Comparison of ENCODE assay signal across 15 cellular contexts in the genomic region with DNA sequence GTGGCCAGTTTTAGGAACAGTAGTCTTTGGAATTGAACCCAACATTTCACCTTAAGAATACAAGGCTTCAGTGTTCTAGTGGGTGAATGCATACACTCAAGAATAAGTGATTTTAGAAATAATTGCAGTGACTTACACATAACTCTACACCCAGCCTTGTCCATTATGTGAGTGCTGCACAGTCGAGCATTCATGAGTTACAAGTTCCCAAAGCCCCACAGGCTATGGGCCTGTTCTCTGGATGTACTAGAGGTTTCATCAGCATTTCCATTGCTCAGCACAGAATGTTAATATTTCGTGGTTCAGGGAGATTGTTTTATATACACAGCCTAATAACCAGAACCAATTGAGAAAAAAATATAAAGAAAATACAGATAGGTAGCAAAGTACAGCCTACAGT. TPM values are rescaled to one million over a fixed set of nuclear protein-coding genes. Genes with fewer than 3 reads are reported as not detected.
A peak's percentile ranks its signal among the peaks of the same experiment; 100 is the strongest.
DNase-seq lines count a peak whose midpoint lies in the region; ATAC-seq and TF ChIP-seq lines count a peak whose summit lies in the region.
"Had no signal": no experiment of that assay in that cellular context is flagged by ENCODE, and none has a peak within 500 bp of the region (broad histone marks: within the 10 kb centered on the region; RNA-seq: fewer than 3 reads in every experiment).

No MANE protein-coding gene starts in this region.

- peaks cover 1% of the 10 kb centered on the region for H3K27me3 Mint-ChIP-seq in GM23338 (ENCODE audit: insufficient read depth, low read depth, poor library complexity)

- H3K4me3 Mint-ChIP-seq in GM23338 = no peak overlapping the region
- H3K4me3 Mint-ChIP-seq: CD8-positive, alpha-beta T cell had no signal

- H3K4me1 Mint-ChIP-seq in GM23338 = peaks cover 22% of the 10 kb centered on the region

- H3K36me3 ChIP-seq in GM23338 (ENCODE audit: insufficient read depth) (no peaks in the 10 kb centered on the region), SK-N-MC (ENCODE audit: insufficient read depth, low read length) (no peaks in the 10 kb centered on the region), smooth muscle cell (ENCODE audit: low read depth) (no peaks in the 10 kb centered on the region)
- H3K36me3 ChIP-seq in effector memory CD4-positive, alpha-beta T cell (ENCODE audit: control insufficient read depth, insufficient read depth, low read length) = no peaks in the 10 kb centered on the region

- no peak for DNase-seq in GM23338 (ENCODE audit: low spot score)
- peak; percentile 12 for DNase-seq in SK-N-MC (ENCODE audit: low read depth, low spot score)
- peak; percentile 39 for DNase-seq in fibroblast of the aortic adventitia (ENCODE audit: low read depth)
- DNase-seq in smooth muscle cell (lab: John Stamatoyannopoulos, UW; ENCODE audit: unreplicated experiment) = no peak
- DNase-seq in activated CD4-positive, CD25-positive, alpha-beta regulatory T cell treated with anti-CD3 and anti-CD28 coated beads, Interleukin-2, amount 50 U/mL, for 72 hours = no peak
- DNase-seq in effector memory CD4-positive, alpha-beta T cell = no peak
- DNase-seq in NCI-H1105 treated with DMSO at 0.1 percent for 48 hours (lab: John Stamatoyannopoulos, UW) = no peak
- DNase-seq: CD8-positive, alpha-beta T cell; DMS79 treated with DMSO at 0.1 percent for 48 hours; KG1; NCI-H146; NCI-H2081; NCI-H510A treated with DMSO at 0.1 percent for 48 hours; PC-9 had no signal

- H3K9ac ChIP-seq in SK-N-MC (ENCODE audit: insufficient read length) (no peak overlapping the region), smooth muscle cell (ENCODE audit: low read depth) (peak overlapping the region; percentile 28)

- no peak overlapping the region for H3K4me3 ChIP-seq in GM23338
- H3K4me3 ChIP-seq in SK-N-MC = 0 out of 2 replicates have a peak overlapping the region, but pooled peaks have one; percentile 33
- H3K4me3 ChIP-seq in fibroblast of the aortic adventitia (ENCODE audit: low read depth, low read length) = no peak overlapping the region
- no peak overlapping the region for H3K4me3 ChIP-seq in smooth muscle cell
- no peak overlapping the region for H3K4me3 ChIP-seq in effector memory CD4-positive, alpha-beta T cell (ENCODE audit: insufficient read depth, low read depth, low read length, poor library complexity, severe bottlenecking)
- H3K4me3 ChIP-seq: PC-9, SJSA1 had no signal

- H3K27ac ChIP-seq in GM23338 (ENCODE audit: low read depth) (no peak overlapping the region), SK-N-MC (peak overlapping the region; percentile 57), smooth muscle cell (ENCODE audit: low read depth) (peak overlapping the region; percentile 82)
- no peak overlapping the region for H3K27ac ChIP-seq in effector memory CD4-positive, alpha-beta T cell (ENCODE audit: insufficient read depth, low read length, poor library complexity, severe bottlenecking)
- H3K27ac ChIP-seq: PC-9, SJSA1 had no signal

- WGBS in smooth muscle cell (ENCODE audit: low lambda C conversion rate) = 37% methylated on average over 2 of the region's 2 CpGs

- TF ChIP-seq CTCF in GM23338 (conservative IDR thresholded peaks at IDR 0.05; ENCODE audit: low read depth in 2 of 2) (no peak), fibroblast of the aortic adventitia (IDR thresholded peaks at IDR 0.05; ENCODE audit: insufficient read depth, low read length) (no peak), smooth muscle cell (IDR thresholded peaks at IDR 0.05; ENCODE audit: borderline replicate concordance, insufficient read depth, poor library complexity, severe bottlenecking) (no peak)

- H3K79me2 ChIP-seq in GM23338 (replicated peaks; ENCODE audit: insufficient read depth) (peaks cover 27% of the 10 kb centered on the region), smooth muscle cell (ENCODE audit: low read depth) (peaks cover 83% of the 10 kb centered on the region)

- H4K20me1 ChIP-seq in GM23338 (replicated peaks; ENCODE audit: insufficient read depth) = no peaks in the 10 kb centered on the region
- H4K20me1 ChIP-seq in smooth muscle cell (ENCODE audit: low read depth) = peaks cover 64% of the 10 kb centered on the region

- H3K9me3 ChIP-seq in SK-N-MC (ENCODE audit: low read depth, low read length) (no peaks in the 10 kb centered on the region), smooth muscle cell (replicated peaks; ENCODE audit: low read depth) (no peaks in the 10 kb centered on the region)
- H3K9me3 ChIP-seq in effector memory CD4-positive, alpha-beta T cell (ENCODE audit: control insufficient read depth, low read length) = no peaks in the 10 kb centered on the region
- H3K9me3 ChIP-seq: SJSA1 had no signal

- H3K27me3 ChIP-seq in GM23338 (ENCODE audit: insufficient read depth) (no peaks in the 10 kb centered on the region), smooth muscle cell (ENCODE audit: low read depth) (no peaks in the 10 kb centered on the region)
- no peaks in the 10 kb centered on the region for H3K27me3 ChIP-seq in effector memory CD4-positive, alpha-beta T cell (replicated peaks; ENCODE audit: control insufficient read depth, insufficient read depth, low read length, poor library complexity, severe bottlenecking)
- H3K27me3 ChIP-seq: SJSA1 had no signal

- 0 out of 2 replicates have a peak overlapping the region, but pooled peaks have one; percentile 20 for H3K27ac Mint-ChIP-seq in GM23338
- H3K27ac Mint-ChIP-seq: CD8-positive, alpha-beta T cell had no signal

- H3K36me3 Mint-ChIP-seq in GM23338 (ENCODE audit: low read depth) = peaks cover 7% of the 10 kb centered on the region; the same call in 2 of the 3 replicates
- H3K36me3 Mint-ChIP-seq: CD8-positive, alpha-beta T cell had no signal

- no peaks in the 10 kb centered on the region for H3K9me3 Mint-ChIP-seq in GM23338
- H3K9me3 Mint-ChIP-seq: CD8-positive, alpha-beta T cell had no signal

- H3K4me2 ChIP-seq in GM23338 = no peak overlapping the region
- H3K4me2 ChIP-seq in smooth muscle cell = no peak overlapping the region
- H3K4me2 ChIP-seq: PC-9 had no signal

- H3F3A ChIP-seq in GM23338 (replicated peaks; ENCODE audit: low read depth) (no peaks in the 10 kb centered on the region), smooth muscle cell (ENCODE audit: low read depth) (peaks cover 12% of the 10 kb centered on the region)

- H2AFZ ChIP-seq in GM23338 = no peak overlapping the region
- no peak overlapping the region for H2AFZ ChIP-seq in smooth muscle cell (ENCODE audit: low read depth)
- H2AFZ ChIP-seq: PC-9 had no signal

- H3K4me1 ChIP-seq in GM23338 (ENCODE audit: insufficient read depth) (peaks cover 18% of the 10 kb centered on the region), smooth muscle cell (ENCODE audit: low read depth) (peaks cover 12% of the 10 kb centered on the region)
- no peaks in the 10 kb centered on the region for H3K4me1 ChIP-seq in effector memory CD4-positive, alpha-beta T cell (ENCODE audit: control insufficient read depth, insufficient read depth, low read length, poor library complexity, severe bottlenecking)

- H3K9me2 ChIP-seq in GM23338 (ENCODE audit: insufficient read depth) = no peaks in the 10 kb centered on the region

- ATAC-seq in GM23338 = no peak
- ATAC-seq: CD8-positive, alpha-beta T cell had no signal

TF ChIP-seq in GM23338, 12 proteins besides CTCF, POLR2A, EP300 and RAD21:
- no peak for TF ChIP-seq JUNB (IDR thresholded peaks at IDR 0.05; ENCODE audit: unreplicated experiment)

RNA-seq across cellular contexts. Expression of a gene that starts 11.7 kb away (rescaled TPM):
- 17.1 and 19.6 TPM in 2 replicates for total RNA-seq in GM23338 (2014; rRNA removed; shearing (Covaris generic))
- polyA plus RNA-seq in GM23338 (2016; fragmentation: Nextera tagmentation; extraction: Ambion mirVana) (12.9 and 13.2 TPM in 2 replicates), smooth muscle cell (77.0 and 96.1 TPM in 2 replicates)
- total RNA-seq in fibroblast of the aortic adventitia (ENCODE audit: low replicate concordance) (26.2 and 96.9 TPM in 2 replicates), smooth muscle cell (89.2 and 105 TPM in 2 replicates)
- total RNA-seq: CD8-positive, alpha-beta T cell had no signal

Comparison
In these comparisons a context has a peak if more than half of its experiments do, and no peak if none do; other contexts are left out.
1. DNase-seq: peak in SK-N-MC (single experiment) and fibroblast of the aortic adventitia (single experiment); none in GM23338 (single experiment), smooth muscle cell (single experiment), activated CD4-positive, CD25-positive, alpha-beta regulatory T cell treated with anti-CD3 and anti-CD28 coated beads, Interleukin-2, amount 50 U/mL, for 72 hours (single experiment), effector memory CD4-positive, alpha-beta T cell (0 of 3) and NCI-H1105 treated with DMSO at 0.1 percent for 48 hours (single experiment).
2. H3K27ac ChIP-seq: peak in SK-N-MC (single experiment) and smooth muscle cell (single experiment); none in GM23338 (single experiment) and effector memory CD4-positive, alpha-beta T cell (single experiment).